ENCODE assay signal across 12 cellular contexts in the genomic region with DNA sequence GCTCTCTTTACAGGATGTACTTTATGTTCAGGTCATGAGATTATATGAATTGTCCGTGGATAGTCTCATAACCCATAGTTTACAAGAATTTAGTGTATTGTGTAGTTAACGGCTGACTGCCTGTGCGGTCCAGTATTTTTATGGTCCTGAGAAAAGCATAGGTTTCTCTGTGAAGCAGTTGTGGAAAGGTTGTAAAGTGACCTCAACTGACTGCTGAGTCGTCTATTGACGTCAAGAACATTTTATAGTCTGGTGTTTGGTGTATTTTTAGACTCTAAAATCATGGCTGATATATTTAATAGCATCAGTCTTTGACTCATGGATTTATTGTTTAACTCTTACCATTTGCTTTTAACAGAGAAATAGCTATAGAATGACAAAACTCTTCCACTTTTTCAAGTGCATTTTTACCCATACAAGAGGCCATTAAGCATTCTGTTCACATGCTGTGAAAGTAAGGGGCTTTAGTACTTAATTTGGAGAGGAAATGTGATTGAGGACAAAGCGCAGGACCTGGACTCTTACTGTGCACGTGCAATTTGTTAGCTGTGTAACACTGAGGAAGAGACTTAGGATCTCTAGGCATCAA.
DNase-seq lines count a peak whose midpoint lies in the region; ATAC-seq, FAIRE-seq and TF ChIP-seq lines count a peak whose summit lies in the region.
"Had no signal": no experiment of that assay in that cellular context is flagged by ENCODE, and none has a peak within 500 bp of the region (broad histone marks: within the 10 kb centered on the region; RNA-seq: fewer than 3 reads in every experiment).

No MANE protein-coding gene starts in this region.

- POLR2A ChIA-PET in AG04450 (lab: Yijun Ruan, JAX): interaction anchor here (1.0 to 2.2 kb wide), 3 partner anchors 40 to 241 kb away, joined by 3 to 7 read pairs (median 3); partner anchors contain the start of gene NFKBIZ

- H3K9me3 ChIP-seq in AG04450 (ENCODE audit: control insufficient read depth, insufficient read depth, low read length) (no peaks in the 10 kb centered on the region), mesodermal cell (ENCODE audit: control insufficient read depth, low read length) (no peaks in the 10 kb centered on the region), ovary (no peaks in the 10 kb centered on the region), suprapubic skin (no peaks in the 10 kb centered on the region)

- in situ Hi-C loops in brain microvascular endothelial cell (cut with HindIII; ENCODE audit: low pct_ligation_motif_present, low sequenced_read_pairs): loop anchor here (25.0 kb wide), 1 partner anchor 228 kb away; no protein-coding TSS in a partner anchor

- H3K27ac ChIP-seq in AG04450 (ENCODE audit: low read depth, low read length): peak overlapping the region; percentile 91
- H3K27ac ChIP-seq in brain microvascular endothelial cell: peak overlapping the region; percentile 94
- peak overlapping the region; percentile 33 for H3K27ac ChIP-seq in mesodermal cell (ENCODE audit: low read depth, low read length, severe bottlenecking)
- no peak overlapping the region for H3K27ac ChIP-seq in ovary
- no peak overlapping the region for H3K27ac ChIP-seq in suprapubic skin
- H3K27ac ChIP-seq: HL-60 had no signal

- no peak for ATAC-seq in GM21576 (IDR thresholded peaks at IDR 0.05; ENCODE audit: unreplicated experiment)
- ATAC-seq in GM18907 (IDR thresholded peaks at IDR 0.05; ENCODE audit: unreplicated experiment): no peak
- ATAC-seq: HCT116 had no signal

- H3K4me3 ChIP-seq in AG04450 (ENCODE audit: low read depth, low read length) (no peak overlapping the region), brain microvascular endothelial cell (ENCODE audit: low read depth, low read length) (no peak overlapping the region), mesodermal cell (ENCODE audit: extremely low read depth, insufficient read depth, low read length, poor library complexity, severe bottlenecking) (no peak overlapping the region), ovary (no peak overlapping the region), suprapubic skin (no peak overlapping the region)

- WGBS in mesodermal cell (ENCODE audit: insufficient coverage in 2 of 2), 2 experiments: 80 to 91% methylated on average over 3 to 4 of the region's 7 CpGs
- 57 to 60% (median 59%) methylated on average over 7 of the region's 7 CpGs for WGBS in ovary, 3 donors
- WGBS in suprapubic skin: 71% methylated on average over 7 of the region's 7 CpGs

- intact Hi-C loops in ovary (cut with DNase I): no loop called here

- no peak for TF ChIP-seq POLR2A in ovary (IDR thresholded peaks at IDR 0.05)
- no peak for TF ChIP-seq POLR2A in suprapubic skin (IDR thresholded peaks at IDR 0.05)

- no peaks in the 10 kb centered on the region for H3K36me3 ChIP-seq in brain microvascular endothelial cell (replicated peaks)
- H3K36me3 ChIP-seq in mesodermal cell (ENCODE audit: control insufficient read depth, insufficient read depth, low read length): no peaks in the 10 kb centered on the region
- H3K36me3 ChIP-seq in ovary: no peaks in the 10 kb centered on the region
- no peaks in the 10 kb centered on the region for H3K36me3 ChIP-seq in suprapubic skin

- TF ChIP-seq CTCF in AG04450 (IDR thresholded peaks at IDR 0.05; ENCODE audit: low read depth, low read length) (no peak), brain microvascular endothelial cell (IDR thresholded peaks at IDR 0.05; ENCODE audit: low read depth, low read length, missing control alignments) (no peak), ovary (IDR thresholded peaks at IDR 0.05) (no peak), suprapubic skin (IDR thresholded peaks at IDR 0.05) (no peak)

- CTCF ChIA-PET in AG04450 (lab: Charles Lee): interaction anchor here (1.0 kb wide), 1 partner anchor 287 kb away, joined by 5 read pairs; no protein-coding TSS in a partner anchor

- DNase-seq in AG04450 (ENCODE audit: low read depth, low spot score) (peak; percentile 90), HTR-8/SVneo (ENCODE audit: insufficient read length, low spot score) (peak; percentile 56), brain microvascular endothelial cell (peak; percentile 87), ovary (no peak), suprapubic skin (ENCODE audit: low spot score in 2 of 2) (no peak)
- DNase-seq: DMS153, NCI-H2029 treated with DMSO at 0.1 percent for 48 hours had no signal

- TF ChIP-seq EP300 in ovary (IDR thresholded peaks at IDR 0.05) (no peak), suprapubic skin (IDR thresholded peaks at IDR 0.05) (no peak)

- H3K27me3 ChIP-seq in AG04450 (ENCODE audit: control insufficient read depth, insufficient read depth, low read length) (no peaks in the 10 kb centered on the region), brain microvascular endothelial cell (replicated peaks) (no peaks in the 10 kb centered on the region), ovary (no peaks in the 10 kb centered on the region), suprapubic skin (no peaks in the 10 kb centered on the region)

- FAIRE-seq in HTR-8/SVneo (lab: Jason Lieb, UNC): no peak

- H3K4me1 ChIP-seq in mesodermal cell (ENCODE audit: control insufficient read depth, insufficient read depth, low read length, poor library complexity, severe bottlenecking) (no peaks in the 10 kb centered on the region), ovary (ENCODE audit: insufficient read depth) (no peaks in the 10 kb centered on the region), suprapubic skin (no peaks in the 10 kb centered on the region)

Comparison
In these comparisons a context has a peak if more than half of its experiments do, and no peak if none do; other contexts are left out.
1. DNase-seq: peak in AG04450 (single experiment), HTR-8/SVneo (single experiment) and brain microvascular endothelial cell (single experiment); none in ovary (0 of 5) and suprapubic skin (0 of 2).
2. H3K27ac ChIP-seq: peak in AG04450 (single experiment), brain microvascular endothelial cell (single experiment) and mesodermal cell (single experiment); none in ovary (0 of 2) and suprapubic skin (single experiment).